Comparison of ENCODE assay signal across 22 cellular contexts in genomic region chr10:62085821-62086220, GRCh38.
DNase-seq lines count a peak whose midpoint lies in the region; ATAC-seq, FAIRE-seq and TF ChIP-seq lines count a peak whose summit lies in the region.
"Had no signal": no experiment of that assay in that cellular context is flagged by ENCODE, and none has a peak within 500 bp of the region (broad histone marks: within the 10 kb centered on the region; RNA-seq: fewer than 3 reads in every experiment).

No MANE protein-coding gene starts in this region.

- peaks cover 82% of the 10 kb centered on the region for H3K36me3 Mint-ChIP-seq in activated CD4-positive, alpha-beta T cell treated with anti-CD3 and anti-CD28 coated beads, Interleukin-2, amount 10 ng/mL, durations not matched to agents 7 days and 5 days (ENCODE audit: low read depth)
- peaks cover 28 to 44% (median 28%) of the 10 kb centered on the region in 3 donors for H3K36me3 Mint-ChIP-seq in immature natural killer cell
- peaks cover 65% of the 10 kb centered on the region for H3K36me3 Mint-ChIP-seq in stimulated activated memory B cell treated with anti-CD40 and anti-IgM and Interleukin-4, amounts not matched to agents 10 μg/mL and 1 μg/mL and 100 μg/mL, for 72 hours

- H3K4me2 ChIP-seq in PC-3 (ENCODE audit: low read length): no peak overlapping the region
- H3K4me2 ChIP-seq: A549 had no signal

- H2AFZ ChIP-seq in PC-3 (ENCODE audit: low read length): no peak overlapping the region

- no peak for ATAC-seq in PC-3
- no peak for ATAC-seq in stimulated activated memory B cell treated with anti-CD40 and anti-IgM and Interleukin-4, amounts not matched to agents 10 μg/mL and 1 μg/mL and 100 μg/mL, for 72 hours
- ATAC-seq in GM21360 (IDR thresholded peaks at IDR 0.05; ENCODE audit: unreplicated experiment): no peak
- ATAC-seq: A549; CD8-positive, alpha-beta T cell; heart right ventricle had no signal

- no peaks in the 10 kb centered on the region for H3K9me3 ChIP-seq in PC-3 (ENCODE audit: low read length)
- H3K9me3 ChIP-seq: A549, heart right ventricle, sigmoid colon, SJSA1, thyroid gland had no signal

- no peaks in the 10 kb centered on the region for H3K9me2 ChIP-seq in PC-3 (replicated peaks; ENCODE audit: low read length)

- TSS peak; percentile 5 for BruUV-seq in PC-3 (replicated peaks; lab: Mats Ljungman, UMichigan)

- H3K9me3 Mint-ChIP-seq in activated CD4-positive, alpha-beta T cell treated with anti-CD3 and anti-CD28 coated beads, Interleukin-2, amount 10 ng/mL, durations not matched to agents 7 days and 5 days: peaks cover 4% of the 10 kb centered on the region
- no peaks in the 10 kb centered on the region for H3K9me3 Mint-ChIP-seq in immature natural killer cell
- no peaks in the 10 kb centered on the region for H3K9me3 Mint-ChIP-seq in stimulated activated memory B cell treated with anti-CD40 and anti-IgM and Interleukin-4, amounts not matched to agents 10 μg/mL and 1 μg/mL and 100 μg/mL, for 72 hours
- H3K9me3 Mint-ChIP-seq: CD8-positive, alpha-beta T cell had no signal

- no peak overlapping the region for H3K9ac ChIP-seq in PC-3 (ENCODE audit: low read length)

- H3K4me3 ChIP-seq in PC-3 (ENCODE audit: low read length): no peak overlapping the region
- H3K4me3 ChIP-seq: A549, heart right ventricle, sigmoid colon, SJSA1, thyroid gland had no signal

- peaks cover 74% of the 10 kb centered on the region for H3K4me1 Mint-ChIP-seq in activated CD4-positive, alpha-beta T cell treated with anti-CD3 and anti-CD28 coated beads, Interleukin-2, amount 10 ng/mL, durations not matched to agents 7 days and 5 days
- H3K4me1 Mint-ChIP-seq in immature natural killer cell: peaks cover 36 to 52% of the 10 kb centered on the region in 2 donors
- peaks cover 46% of the 10 kb centered on the region for H3K4me1 Mint-ChIP-seq in stimulated activated memory B cell treated with anti-CD40 and anti-IgM and Interleukin-4, amounts not matched to agents 10 μg/mL and 1 μg/mL and 100 μg/mL, for 72 hours

- peak overlapping the region; percentile 64 for H3K27ac Mint-ChIP-seq in activated CD4-positive, alpha-beta T cell treated with anti-CD3 and anti-CD28 coated beads, Interleukin-2, amount 10 ng/mL, durations not matched to agents 7 days and 5 days
- H3K27ac Mint-ChIP-seq in immature natural killer cell: peak overlapping the region in 4 of 6 donors; percentile 27 to 66 (median 36)
- H3K27ac Mint-ChIP-seq in stimulated activated memory B cell treated with anti-CD40 and anti-IgM and Interleukin-4, amounts not matched to agents 10 μg/mL and 1 μg/mL and 100 μg/mL, for 72 hours: peak overlapping the region; percentile 30
- H3K27ac Mint-ChIP-seq: CD8-positive, alpha-beta T cell had no signal

- no peak overlapping the region for H3K27ac ChIP-seq in PC-3 (ENCODE audit: low read length)
- H3K27ac ChIP-seq: SJSA1 had no signal

- H3K4me3 Mint-ChIP-seq in activated CD4-positive, alpha-beta T cell treated with anti-CD3 and anti-CD28 coated beads, Interleukin-2, amount 10 ng/mL, durations not matched to agents 7 days and 5 days: no peak overlapping the region
- H3K4me3 Mint-ChIP-seq in immature natural killer cell: no peak overlapping the region
- no peak overlapping the region for H3K4me3 Mint-ChIP-seq in stimulated activated memory B cell treated with anti-CD40 and anti-IgM and Interleukin-4, amounts not matched to agents 10 μg/mL and 1 μg/mL and 100 μg/mL, for 72 hours
- H3K4me3 Mint-ChIP-seq: CD8-positive, alpha-beta T cell had no signal

- intact Hi-C loops in PC-3 (cut with micrococcal nuclease): no loop called here

- FAIRE-seq in GM19239 (lab: Jason Lieb, UNC): no peak
- FAIRE-seq: A549, bronchial epithelial cell, keratinocyte had no signal

- no peaks in the 10 kb centered on the region for H4K20me1 ChIP-seq in PC-3 (ENCODE audit: low read length)

- H3K36me3 ChIP-seq in PC-3 (ENCODE audit: low read depth, low read length): peaks cover 16% of the 10 kb centered on the region

- CTCF ChIA-PET in activated CD4-positive, alpha-beta T cell treated with anti-CD3 and anti-CD28 coated beads, Interleukin-2, amount 10 ng/mL, durations not matched to agents 7 days and 5 days (lab: Charles Lee): interaction anchor here (1.0 to 1.4 kb wide), 2 partner anchors 14 to 29 kb away, joined by 3 to 4 read pairs; no protein-coding TSS in a partner anchor
- CTCF ChIA-PET in PC-3 (lab: Charles Lee): no interaction called here

- no peaks in the 10 kb centered on the region for H3K79me2 ChIP-seq in PC-3 (ENCODE audit: low read length)

- H3K27me3 Mint-ChIP-seq in activated CD4-positive, alpha-beta T cell treated with anti-CD3 and anti-CD28 coated beads, Interleukin-2, amount 10 ng/mL, durations not matched to agents 7 days and 5 days: no peaks in the 10 kb centered on the region
- peaks cover 0 to 1% (median 0%) of the 10 kb centered on the region in 3 donors for H3K27me3 Mint-ChIP-seq in immature natural killer cell (ENCODE audit: low read depth in 3 of 3)
- no peaks in the 10 kb centered on the region for H3K27me3 Mint-ChIP-seq in stimulated activated memory B cell treated with anti-CD40 and anti-IgM and Interleukin-4, amounts not matched to agents 10 μg/mL and 1 μg/mL and 100 μg/mL, for 72 hours

- H3K27me3 ChIP-seq in PC-3 (ENCODE audit: low read length): no peaks in the 10 kb centered on the region
- H3K27me3 ChIP-seq: heart right ventricle, sigmoid colon, SJSA1, thyroid gland had no signal

- POLR2A ChIA-PET in activated CD4-positive, alpha-beta T cell treated with anti-CD3 and anti-CD28 coated beads, Interleukin-2, amount 10 ng/mL, durations not matched to agents 7 days and 5 days (lab: Charles Lee): no interaction called here
- POLR2A ChIA-PET in PC-3 (lab: Charles Lee; ENCODE audit: unreplicated experiment): no interaction called here

- TF ChIP-seq CTCF in PC-3 (conservative IDR thresholded peaks at IDR 0.05; ENCODE audit: low read depth, low read length): no peak

- H3K4me1 ChIP-seq in PC-3 (ENCODE audit: insufficient read depth, low read length): peaks cover 43% of the 10 kb centered on the region

- peaks cover 5% of the 10 kb centered on the region for H3F3A ChIP-seq in PC-3 (ENCODE audit: low read length, unreplicated experiment)

- no peak for DNase-seq in activated CD4-positive, alpha-beta T cell treated with anti-CD3 and anti-CD28 coated beads, Interleukin-2, amount 10 ng/mL, durations not matched to agents 7 days and 5 days
- no peak for DNase-seq in activated CD4-positive, alpha-beta T cell treated with anti-CD3 and anti-CD28 coated beads for 4 hours
- DNase-seq in PC-3 (no peak), immature natural killer cell (no peak), GM19239 (ENCODE audit: insufficient read length, low spot score) (no peak), D341Med (ENCODE audit: low spot score) (no peak)
- DNase-seq: activated CD4-positive, alpha-beta T cell treated with anti-CD3 and anti-CD28 coated beads, Interleukin-2, amount 50 U/mL, for 48 hours; activated gamma-delta T cell; CD8-positive, alpha-beta T cell; EL; heart right ventricle; NCI-H2029; NCI-H524; sigmoid colon; stimulated activated CD4-positive, alpha-beta T cell treated with anti-CD3 and anti-CD28 coated beads, Interleukin-2, amount 100 ng/mL, for 48 hours; thyroid gland had no signal
